Comparison of ENCODE assay signal across 8 cellular contexts in genomic region chr9:122228191-122228905, GRCh38. TPM values are rescaled to one million over a fixed set of nuclear protein-coding genes. Genes with fewer than 3 reads are reported as not detected.
DNase-seq lines count a peak whose midpoint lies in the region; ATAC-seq and TF ChIP-seq lines count a peak whose summit lies in the region.

No MANE protein-coding gene starts in this region.

- no peak overlapping the region for H2BK15ac ChIP-seq in neuronal stem cell (ENCODE audit: low read length)

- H3K4me1 Mint-ChIP-seq in endodermal cell, result peaks cover 6% of the 10 kb centered on the region

- peak overlapping the region; percentile 25 for H3K23ac ChIP-seq in neuronal stem cell (ENCODE audit: low read depth, low read length, poor library complexity)

- H3K4ac ChIP-seq in neuronal stem cell (ENCODE audit: low read length), result no peak overlapping the region

- H4K8ac ChIP-seq in neuronal stem cell (ENCODE audit: low read depth, low read length), result no peak overlapping the region

- H2BK12ac ChIP-seq in neuronal stem cell (ENCODE audit: low read length), result no peak overlapping the region

- H4K91ac ChIP-seq in neuronal stem cell (ENCODE audit: low read depth, low read length, poor library complexity), result no peak overlapping the region

- H3K9me3 ChIP-seq in MM.1S (replicated peaks; ENCODE audit: insufficient read depth, low read length), result no peaks in the 10 kb centered on the region
- H3K9me3 ChIP-seq in endodermal cell (ENCODE audit: control insufficient read depth, low read length), result no peaks in the 10 kb centered on the region
- H3K9me3 ChIP-seq in neuronal stem cell (replicated peaks in 1 of 2; ENCODE audit: control insufficient read depth in 2 of 2, insufficient read depth in 1 of 2, low read depth in 1 of 2, low read length in 2 of 2), result peaks cover 0 to 3% of the 10 kb centered on the region in 2 donors

- no peak overlapping the region for H2BK120ac ChIP-seq in neuronal stem cell (ENCODE audit: low read depth, low read length)

- no peaks in the 10 kb centered on the region for H3K79me2 ChIP-seq in MM.1S (ENCODE audit: low read length)

- TF ChIP-seq CTCF in MM.1S (IDR thresholded peaks at IDR 0.05; ENCODE audit: low read length) (no peak), endodermal cell (conservative IDR thresholded peaks at IDR 0.05) (no peak)

- H3K27me3 ChIP-seq in MM.1S (replicated peaks; ENCODE audit: insufficient read depth, low read length) (peaks cover 21% of the 10 kb centered on the region), endodermal cell (ENCODE audit: control insufficient read depth, insufficient read depth, low read length, poor library complexity, severe bottlenecking) (peaks cover 97% of the 10 kb centered on the region), neuronal stem cell (ENCODE audit: control insufficient read depth in 3 of 3, insufficient read depth in 3 of 3, low read depth in 1 of 3, low read length in 3 of 3) (peaks cover 48 to 97% (median 91%) of the 10 kb centered on the region in 3 experiments)

- H3K27ac ChIP-seq in MM.1S (ENCODE audit: low read length) (no peak overlapping the region), endodermal cell (ENCODE audit: low read depth, low read length) (no peak overlapping the region), neuronal stem cell (replicated peaks; ENCODE audit: low read length) (no peak overlapping the region)

- DNase-seq in D341Med (ENCODE audit: low spot score), result peak; percentile 73
- DNase-seq in MM.1S, result no peak
- DNase-seq in endodermal cell, result peak; percentile 74
- DNase-seq in neuronal stem cell (ENCODE audit: low spot score), result no peak
- no peak for DNase-seq in central memory CD4-positive, alpha-beta T cell
- DNase-seq in activated gamma-delta T cell (lab: John Stamatoyannopoulos, UW), result no peak

- H3K4me1 ChIP-seq in MM.1S (ENCODE audit: low read length) (no peaks in the 10 kb centered on the region), endodermal cell (ENCODE audit: control insufficient read depth, insufficient read depth, low read length) (no peaks in the 10 kb centered on the region), neuronal stem cell (ENCODE audit: control insufficient read depth in 2 of 2, insufficient read depth in 1 of 2, low read depth in 1 of 2, low read length in 2 of 2) (peaks cover 5 to 11% of the 10 kb centered on the region in 2 donors)

- H2AK5ac ChIP-seq in neuronal stem cell (ENCODE audit: low read depth, low read length), result no peak overlapping the region

- H3K9me2 ChIP-seq in MM.1S (replicated peaks; ENCODE audit: insufficient read depth, low read length), result no peaks in the 10 kb centered on the region

- 1% methylated on average over 31 to 83 of the region's 83 CpGs for WGBS in endodermal cell (ENCODE audit: insufficient coverage in 1 of 2, insufficient read length in 1 of 2), 2 experiments
- no CpG with 5 or more reads among the region's 83 CpGs for WGBS in neuronal stem cell (ENCODE audit: extremely low coverage in 2 of 2, insufficient read length in 2 of 2, insufficient replicate concordance in 1 of 2), 2 donors

- no peaks in the 10 kb centered on the region for H3K79me1 ChIP-seq in neuronal stem cell (ENCODE audit: low read depth, low read length)

- H2AFZ ChIP-seq in MM.1S (ENCODE audit: low read length) (no peak overlapping the region), neuronal stem cell (ENCODE audit: low read length) (peak overlapping the region; percentile 81)

- H3K9me3 Mint-ChIP-seq in endodermal cell, result peaks cover 9% of the 10 kb centered on the region

- peaks cover 2% of the 10 kb centered on the region for H3K36me3 Mint-ChIP-seq in endodermal cell (ENCODE audit: low read depth)

- H4K20me1 ChIP-seq in MM.1S (ENCODE audit: insufficient read depth, low read length), result no peaks in the 10 kb centered on the region

- no peak for ATAC-seq in GM18858 (IDR thresholded peaks at IDR 0.05; ENCODE audit: unreplicated experiment)
- ATAC-seq in GM21723 (IDR thresholded peaks at IDR 0.05; ENCODE audit: unreplicated experiment), result no peak

- H3K36me3 ChIP-seq in MM.1S (replicated peaks; ENCODE audit: insufficient read depth, low read length), result no peaks in the 10 kb centered on the region
- no peaks in the 10 kb centered on the region for H3K36me3 ChIP-seq in endodermal cell (ENCODE audit: control insufficient read depth, insufficient read depth, low read length)
- H3K36me3 ChIP-seq in neuronal stem cell (replicated peaks in 1 of 2; ENCODE audit: control insufficient read depth in 2 of 2, insufficient read depth in 2 of 2, low read length in 2 of 2), result no peaks in the 10 kb centered on the region

- H2BK5ac ChIP-seq in neuronal stem cell (ENCODE audit: low read length), result no peak overlapping the region

- no peak overlapping the region for H3K4me3 Mint-ChIP-seq in endodermal cell

- H3K18ac ChIP-seq in neuronal stem cell (ENCODE audit: low read length), result no peak overlapping the region

- H3K9ac ChIP-seq in MM.1S (ENCODE audit: low read length) (no peak overlapping the region), endodermal cell (ENCODE audit: extremely low read depth, low read length, poor library complexity, severe bottlenecking) (no peak overlapping the region), neuronal stem cell (ENCODE audit: low read depth, low read length, poor library complexity) (peak overlapping the region; percentile 27)

- H3F3A ChIP-seq in MM.1S (ENCODE audit: insufficient read depth, low read length), result no peaks in the 10 kb centered on the region

- no peak overlapping the region for H3K27ac Mint-ChIP-seq in endodermal cell

- H3K4me2 ChIP-seq in MM.1S (ENCODE audit: low read depth, low read length) (peak overlapping the region; percentile 45; the same call in 1 of the 2 replicates), neuronal stem cell (ENCODE audit: insufficient read depth, low read length, poor library complexity, severe bottlenecking) (peak overlapping the region; percentile 59)

- H3K14ac ChIP-seq in neuronal stem cell (ENCODE audit: low read length), result no peak overlapping the region

- H3K4me3 ChIP-seq in MM.1S (ENCODE audit: low read length) (peak overlapping the region; percentile 12; the same call in 1 of the 2 replicates), endodermal cell (ENCODE audit: low read length) (peak overlapping the region; percentile 64), neuronal stem cell (ENCODE audit: low read length in 2 of 2) (peak overlapping the region; percentile 16 to 62)

- H3K27me3 Mint-ChIP-seq in endodermal cell (ENCODE audit: insufficient read depth), result peaks cover 51% of the 10 kb centered on the region

RNA-seq across cellular contexts. Expression of gene LHX6, which starts 0.4 kb away (rescaled TPM):
- total RNA-seq in endodermal cell, result under 1 TPM in 1 of 2 donors, not detected in 1; 0.37 TPM
- polyA plus RNA-seq in endodermal cell (2013, experiment 1 of 2), result 1.1 TPM
- 0.70 TPM for polyA plus RNA-seq in endodermal cell (2013, experiment 2 of 2)
- 0.04 TPM for polyA plus RNA-seq in neuronal stem cell (2013, experiment 1 of 2)
- 0.12 TPM for polyA plus RNA-seq in neuronal stem cell (2013, experiment 2 of 2)

RNA-seq across cellular contexts. Expression of gene RBM18, which starts 36.3 kb away (rescaled TPM):
- total RNA-seq in endodermal cell, result 10 to 100 TPM; 15.7 to 17.3 TPM
- 23.0 TPM for polyA plus RNA-seq in endodermal cell (2013, experiment 1 of 2)
- 19.6 TPM for polyA plus RNA-seq in endodermal cell (2013, experiment 2 of 2)
- polyA plus RNA-seq in neuronal stem cell (2013, experiment 1 of 2), result 12.7 TPM
- polyA plus RNA-seq in neuronal stem cell (2013, experiment 2 of 2), result 12.1 TPM

RNA-seq across cellular contexts. Expression of gene MRRF, which starts 36.3 kb away (rescaled TPM):
- 10 to 100 TPM; 25.8 to 27.6 TPM for total RNA-seq in endodermal cell
- polyA plus RNA-seq in endodermal cell (2013, experiment 1 of 2), result 31.8 TPM
- 27.9 TPM for polyA plus RNA-seq in endodermal cell (2013, experiment 2 of 2)
- polyA plus RNA-seq in neuronal stem cell (2013, experiment 1 of 2), result 21.2 TPM
- 23.2 TPM for polyA plus RNA-seq in neuronal stem cell (2013, experiment 2 of 2)

Comparison
In these comparisons a context has a peak if more than half of its experiments do, and no peak if none do; other contexts are left out.
1. DNase-seq: peak in D341Med (single experiment) and endodermal cell (single experiment); none in MM.1S (single experiment), neuronal stem cell (single experiment), central memory CD4-positive, alpha-beta T cell (single experiment) and activated gamma-delta T cell (single experiment).
2. H3K4me3 ChIP-seq: peak in every context shown above with its lines; median percentile 64 in endodermal cell; 39 in neuronal stem cell; 12 in MM.1S.